In genomic region chr11:64571410-64572091, GRCh38 we compare ENCODE assay signal across 1 cellular context.
TF ChIP-seq lines count a peak whose summit lies in the region.

No MANE protein-coding gene starts in this region.

TF ChIP-seq in GM23338, 12 proteins besides CTCF, POLR2A, EP300 and RAD21 (continued from another document):
- TF ChIP-seq ETS1 (IDR thresholded peaks at IDR 0.05): no peak
